In the genomic region with DNA sequence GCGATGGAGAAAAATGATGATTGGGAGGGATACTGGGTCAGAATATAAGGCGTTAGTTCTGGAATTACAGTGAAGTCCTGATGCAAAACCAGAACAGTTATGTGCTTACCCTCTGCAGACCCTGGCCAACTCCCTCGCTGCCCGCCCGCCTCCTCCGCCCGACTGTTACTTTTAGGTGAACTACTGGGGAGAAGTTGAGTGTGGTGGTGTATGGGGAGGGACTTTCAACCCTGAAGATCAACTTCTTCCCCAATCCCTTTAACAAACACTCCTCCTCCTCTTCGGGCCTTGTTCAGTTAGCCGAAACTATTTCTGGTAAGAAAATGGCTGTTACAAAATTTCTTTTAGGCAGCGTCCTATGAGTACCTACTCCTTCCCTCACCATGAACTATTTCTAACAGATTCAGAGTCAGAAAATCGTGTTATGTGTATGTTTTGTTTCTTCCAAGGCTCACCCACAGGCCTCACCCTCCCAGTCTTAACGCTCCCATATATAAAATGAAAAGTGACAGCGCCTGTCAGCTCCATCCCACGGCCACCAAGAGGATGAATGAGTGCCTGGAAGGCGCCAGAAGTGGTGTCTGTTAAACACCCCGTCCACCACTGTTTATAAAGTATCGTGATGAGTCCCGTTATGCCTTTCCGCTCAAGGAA, we compare ENCODE assay signal across 1 cellular context.
TF ChIP-seq lines count a peak whose summit lies in the region.

No MANE protein-coding gene starts in this region.

TF ChIP-seq in HepG2, 621 proteins besides CTCF, POLR2A, EP300 and RAD21 (continued from another document and continues in another):
- TF ChIP-seq, protein P1, sequence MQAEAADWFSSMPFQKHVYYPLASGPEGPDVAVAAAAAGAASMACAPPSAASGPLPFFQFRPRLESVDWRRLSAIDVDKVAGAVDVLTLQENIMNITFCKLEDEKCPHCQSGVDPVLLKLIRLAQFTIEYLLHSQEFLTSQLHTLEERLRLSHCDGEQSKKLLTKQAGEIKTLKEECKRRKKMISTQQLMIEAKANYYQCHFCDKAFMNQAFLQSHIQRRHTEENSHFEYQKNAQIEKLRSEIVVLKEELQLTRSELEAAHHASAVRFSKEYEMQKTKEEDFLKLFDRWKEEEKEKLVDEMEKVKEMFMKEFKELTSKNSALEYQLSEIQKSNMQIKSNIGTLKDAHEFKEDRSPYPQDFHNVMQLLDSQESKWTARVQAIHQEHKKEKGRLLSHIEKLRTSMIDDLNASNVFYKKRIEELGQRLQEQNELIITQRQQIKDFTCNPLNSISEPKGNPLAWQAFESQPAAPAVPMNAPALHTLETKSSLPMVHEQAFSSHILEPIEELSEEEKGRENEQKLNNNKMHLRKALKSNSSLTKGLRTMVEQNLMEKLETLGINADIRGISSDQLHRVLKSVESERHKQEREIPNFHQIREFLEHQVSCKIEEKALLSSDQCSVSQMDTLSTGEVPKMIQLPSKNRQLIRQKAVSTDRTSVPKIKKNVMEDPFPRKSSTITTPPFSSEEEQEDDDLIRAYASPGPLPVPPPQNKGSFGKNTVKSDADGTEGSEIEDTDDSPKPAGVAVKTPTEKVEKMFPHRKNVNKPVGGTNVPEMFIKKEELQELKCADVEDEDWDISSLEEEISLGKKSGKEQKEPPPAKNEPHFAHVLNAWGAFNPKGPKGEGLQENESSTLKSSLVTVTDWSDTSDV (CRISPR knock-in tag; IDR thresholded peaks at IDR 0.05) = peak; percentile 49; the same call in 1 of the 2 replicates
- peak; percentile 23; the same call in 1 of the 2 replicates for TF ChIP-seq ELF4 (CRISPR knock-in tag; IDR thresholded peaks at IDR 0.05; ENCODE audit: borderline replicate concordance)
- 0 out of 2 replicates have a peak, but pooled peaks have one; percentile 49 for TF ChIP-seq ARNTL (CRISPR knock-in tag; IDR thresholded peaks at IDR 0.05)
- no peak for TF ChIP-seq SUZ12 (IDR thresholded peaks at IDR 0.05; ENCODE audit: low read depth, low read length)
- TF ChIP-seq ZNF510 (CRISPR knock-in tag; IDR thresholded peaks at IDR 0.05; ENCODE audit: low read depth) = 0 out of 2 replicates have a peak, but pooled peaks have one; percentile 17
- TF ChIP-seq MTF2 (CRISPR knock-in tag; IDR thresholded peaks at IDR 0.05; ENCODE audit: borderline replicate concordance) = no peak
- TF ChIP-seq, protein P2, sequence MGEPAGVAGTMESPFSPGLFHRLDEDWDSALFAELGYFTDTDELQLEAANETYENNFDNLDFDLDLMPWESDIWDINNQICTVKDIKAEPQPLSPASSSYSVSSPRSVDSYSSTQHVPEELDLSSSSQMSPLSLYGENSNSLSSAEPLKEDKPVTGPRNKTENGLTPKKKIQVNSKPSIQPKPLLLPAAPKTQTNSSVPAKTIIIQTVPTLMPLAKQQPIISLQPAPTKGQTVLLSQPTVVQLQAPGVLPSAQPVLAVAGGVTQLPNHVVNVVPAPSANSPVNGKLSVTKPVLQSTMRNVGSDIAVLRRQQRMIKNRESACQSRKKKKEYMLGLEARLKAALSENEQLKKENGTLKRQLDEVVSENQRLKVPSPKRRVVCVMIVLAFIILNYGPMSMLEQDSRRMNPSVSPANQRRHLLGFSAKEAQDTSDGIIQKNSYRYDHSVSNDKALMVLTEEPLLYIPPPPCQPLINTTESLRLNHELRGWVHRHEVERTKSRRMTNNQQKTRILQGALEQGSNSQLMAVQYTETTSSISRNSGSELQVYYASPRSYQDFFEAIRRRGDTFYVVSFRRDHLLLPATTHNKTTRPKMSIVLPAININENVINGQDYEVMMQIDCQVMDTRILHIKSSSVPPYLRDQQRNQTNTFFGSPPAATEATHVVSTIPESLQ (CRISPR knock-in tag; conservative IDR thresholded peaks at IDR 0.05) = no peak
- 0 out of 2 replicates have a peak, but pooled peaks have one; percentile 40 for TF ChIP-seq ZNF354B (CRISPR knock-in tag; IDR thresholded peaks at IDR 0.05)
- 0 out of 2 replicates have a peak, but pooled peaks have one; percentile 27 for TF ChIP-seq REPIN1 (CRISPR knock-in tag; IDR thresholded peaks at IDR 0.05; ENCODE audit: borderline replicate concordance, low read depth)
- TF ChIP-seq, protein P3, sequence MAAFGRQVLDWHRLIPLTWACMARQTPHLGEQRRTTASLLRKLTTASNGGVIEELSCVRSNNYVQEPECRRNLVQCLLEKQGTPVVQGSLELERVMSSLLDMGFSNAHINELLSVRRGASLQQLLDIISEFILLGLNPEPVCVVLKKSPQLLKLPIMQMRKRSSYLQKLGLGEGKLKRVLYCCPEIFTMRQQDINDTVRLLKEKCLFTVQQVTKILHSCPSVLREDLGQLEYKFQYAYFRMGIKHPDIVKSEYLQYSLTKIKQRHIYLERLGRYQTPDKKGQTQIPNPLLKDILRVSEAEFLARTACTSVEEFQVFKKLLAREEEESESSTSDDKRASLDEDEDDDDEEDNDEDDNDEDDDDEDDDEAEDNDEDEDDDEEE (CRISPR knock-in tag; IDR thresholded peaks at IDR 0.05) = no peak; the same call in 1 of the 2 replicates
- TF ChIP-seq SAFB2 (CRISPR knock-in tag; IDR thresholded peaks at IDR 0.05; ENCODE audit: borderline replicate concordance, low read depth) = 0 out of 2 replicates have a peak, but pooled peaks have one; percentile 3
- TF ChIP-seq ZNF329 (CRISPR knock-in tag; IDR thresholded peaks at IDR 0.05; ENCODE audit: low read depth) = 0 out of 2 replicates have a peak, but pooled peaks have one; percentile 39
- 0 out of 2 replicates have a peak, but pooled peaks have one; percentile 22 for TF ChIP-seq ZNF598 (CRISPR knock-in tag; IDR thresholded peaks at IDR 0.05; ENCODE audit: borderline replicate concordance)
- TF ChIP-seq TOPORS (CRISPR knock-in tag; IDR thresholded peaks at IDR 0.05) = peak; percentile 28; the same call in 1 of the 2 replicates
- TF ChIP-seq, protein P4, sequence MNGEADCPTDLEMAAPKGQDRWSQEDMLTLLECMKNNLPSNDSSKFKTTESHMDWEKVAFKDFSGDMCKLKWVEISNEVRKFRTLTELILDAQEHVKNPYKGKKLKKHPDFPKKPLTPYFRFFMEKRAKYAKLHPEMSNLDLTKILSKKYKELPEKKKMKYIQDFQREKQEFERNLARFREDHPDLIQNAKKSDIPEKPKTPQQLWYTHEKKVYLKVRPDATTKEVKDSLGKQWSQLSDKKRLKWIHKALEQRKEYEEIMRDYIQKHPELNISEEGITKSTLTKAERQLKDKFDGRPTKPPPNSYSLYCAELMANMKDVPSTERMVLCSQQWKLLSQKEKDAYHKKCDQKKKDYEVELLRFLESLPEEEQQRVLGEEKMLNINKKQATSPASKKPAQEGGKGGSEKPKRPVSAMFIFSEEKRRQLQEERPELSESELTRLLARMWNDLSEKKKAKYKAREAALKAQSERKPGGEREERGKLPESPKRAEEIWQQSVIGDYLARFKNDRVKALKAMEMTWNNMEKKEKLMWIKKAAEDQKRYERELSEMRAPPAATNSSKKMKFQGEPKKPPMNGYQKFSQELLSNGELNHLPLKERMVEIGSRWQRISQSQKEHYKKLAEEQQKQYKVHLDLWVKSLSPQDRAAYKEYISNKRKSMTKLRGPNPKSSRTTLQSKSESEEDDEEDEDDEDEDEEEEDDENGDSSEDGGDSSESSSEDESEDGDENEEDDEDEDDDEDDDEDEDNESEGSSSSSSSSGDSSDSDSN (CRISPR knock-in tag; IDR thresholded peaks at IDR 0.05) = no peak
- TF ChIP-seq ZKSCAN1 (IDR thresholded peaks at IDR 0.05; ENCODE audit: low read length) = no peak
- TF ChIP-seq, protein P5, sequence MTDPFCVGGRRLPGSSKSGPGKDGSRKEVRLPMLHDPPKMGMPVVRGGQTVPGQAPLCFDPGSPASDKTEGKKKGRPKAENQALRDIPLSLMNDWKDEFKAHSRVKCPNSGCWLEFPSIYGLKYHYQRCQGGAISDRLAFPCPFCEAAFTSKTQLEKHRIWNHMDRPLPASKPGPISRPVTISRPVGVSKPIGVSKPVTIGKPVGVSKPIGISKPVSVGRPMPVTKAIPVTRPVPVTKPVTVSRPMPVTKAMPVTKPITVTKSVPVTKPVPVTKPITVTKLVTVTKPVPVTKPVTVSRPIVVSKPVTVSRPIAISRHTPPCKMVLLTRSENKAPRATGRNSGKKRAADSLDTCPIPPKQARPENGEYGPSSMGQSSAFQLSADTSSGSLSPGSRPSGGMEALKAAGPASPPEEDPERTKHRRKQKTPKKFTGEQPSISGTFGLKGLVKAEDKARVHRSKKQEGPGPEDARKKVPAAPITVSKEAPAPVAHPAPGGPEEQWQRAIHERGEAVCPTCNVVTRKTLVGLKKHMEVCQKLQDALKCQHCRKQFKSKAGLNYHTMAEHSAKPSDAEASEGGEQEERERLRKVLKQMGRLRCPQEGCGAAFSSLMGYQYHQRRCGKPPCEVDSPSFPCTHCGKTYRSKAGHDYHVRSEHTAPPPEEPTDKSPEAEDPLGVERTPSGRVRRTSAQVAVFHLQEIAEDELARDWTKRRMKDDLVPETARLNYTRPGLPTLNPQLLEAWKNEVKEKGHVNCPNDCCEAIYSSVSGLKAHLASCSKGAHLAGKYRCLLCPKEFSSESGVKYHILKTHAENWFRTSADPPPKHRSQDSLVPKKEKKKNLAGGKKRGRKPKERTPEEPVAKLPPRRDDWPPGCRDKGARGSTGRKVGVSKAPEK (CRISPR knock-in tag; IDR thresholded peaks at IDR 0.05; ENCODE audit: borderline replicate concordance) = no peak
- peak; percentile 8; the same call in 1 of the 2 replicates for TF ChIP-seq ZBTB1 (CRISPR knock-in tag; IDR thresholded peaks at IDR 0.05; ENCODE audit: borderline replicate concordance)
- peak; percentile 56; the same call in 1 of the 2 replicates for TF ChIP-seq ZBTB8A (CRISPR knock-in tag; IDR thresholded peaks at IDR 0.05; ENCODE audit: borderline replicate concordance, low read depth)
- peak; percentile 17; the same call in 1 of the 2 replicates for TF ChIP-seq NCOA1 (CRISPR knock-in tag; IDR thresholded peaks at IDR 0.05)
- TF ChIP-seq ZNF709 (CRISPR knock-in tag; IDR thresholded peaks at IDR 0.05) = 0 out of 2 replicates have a peak, but pooled peaks have one; percentile 22
- TF ChIP-seq PCBP2 (optimal IDR thresholded peaks at IDR 0.05; ENCODE audit: low read depth, low read length, poor library complexity, severe bottlenecking) = peak; percentile 39
- TF ChIP-seq ZFP90 (CRISPR knock-in tag; IDR thresholded peaks at IDR 0.05; ENCODE audit: borderline replicate concordance) = peak; percentile 13; the same call in 1 of the 2 replicates
- TF ChIP-seq ZNF546 (CRISPR knock-in tag; conservative IDR thresholded peaks at IDR 0.05) = no peak
- no peak for TF ChIP-seq ZNF570 (CRISPR knock-in tag; IDR thresholded peaks at IDR 0.05; ENCODE audit: borderline replicate concordance)
- no peak for TF ChIP-seq ATF1 (CRISPR knock-in tag; IDR thresholded peaks at IDR 0.05)
- TF ChIP-seq, protein P6, sequence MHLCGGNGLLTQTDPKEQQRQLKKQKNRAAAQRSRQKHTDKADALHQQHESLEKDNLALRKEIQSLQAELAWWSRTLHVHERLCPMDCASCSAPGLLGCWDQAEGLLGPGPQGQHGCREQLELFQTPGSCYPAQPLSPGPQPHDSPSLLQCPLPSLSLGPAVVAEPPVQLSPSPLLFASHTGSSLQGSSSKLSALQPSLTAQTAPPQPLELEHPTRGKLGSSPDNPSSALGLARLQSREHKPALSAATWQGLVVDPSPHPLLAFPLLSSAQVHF (CRISPR knock-in tag; IDR thresholded peaks at IDR 0.05) = no peak; the same call in 1 of the 2 replicates
- TF ChIP-seq, protein P7, sequence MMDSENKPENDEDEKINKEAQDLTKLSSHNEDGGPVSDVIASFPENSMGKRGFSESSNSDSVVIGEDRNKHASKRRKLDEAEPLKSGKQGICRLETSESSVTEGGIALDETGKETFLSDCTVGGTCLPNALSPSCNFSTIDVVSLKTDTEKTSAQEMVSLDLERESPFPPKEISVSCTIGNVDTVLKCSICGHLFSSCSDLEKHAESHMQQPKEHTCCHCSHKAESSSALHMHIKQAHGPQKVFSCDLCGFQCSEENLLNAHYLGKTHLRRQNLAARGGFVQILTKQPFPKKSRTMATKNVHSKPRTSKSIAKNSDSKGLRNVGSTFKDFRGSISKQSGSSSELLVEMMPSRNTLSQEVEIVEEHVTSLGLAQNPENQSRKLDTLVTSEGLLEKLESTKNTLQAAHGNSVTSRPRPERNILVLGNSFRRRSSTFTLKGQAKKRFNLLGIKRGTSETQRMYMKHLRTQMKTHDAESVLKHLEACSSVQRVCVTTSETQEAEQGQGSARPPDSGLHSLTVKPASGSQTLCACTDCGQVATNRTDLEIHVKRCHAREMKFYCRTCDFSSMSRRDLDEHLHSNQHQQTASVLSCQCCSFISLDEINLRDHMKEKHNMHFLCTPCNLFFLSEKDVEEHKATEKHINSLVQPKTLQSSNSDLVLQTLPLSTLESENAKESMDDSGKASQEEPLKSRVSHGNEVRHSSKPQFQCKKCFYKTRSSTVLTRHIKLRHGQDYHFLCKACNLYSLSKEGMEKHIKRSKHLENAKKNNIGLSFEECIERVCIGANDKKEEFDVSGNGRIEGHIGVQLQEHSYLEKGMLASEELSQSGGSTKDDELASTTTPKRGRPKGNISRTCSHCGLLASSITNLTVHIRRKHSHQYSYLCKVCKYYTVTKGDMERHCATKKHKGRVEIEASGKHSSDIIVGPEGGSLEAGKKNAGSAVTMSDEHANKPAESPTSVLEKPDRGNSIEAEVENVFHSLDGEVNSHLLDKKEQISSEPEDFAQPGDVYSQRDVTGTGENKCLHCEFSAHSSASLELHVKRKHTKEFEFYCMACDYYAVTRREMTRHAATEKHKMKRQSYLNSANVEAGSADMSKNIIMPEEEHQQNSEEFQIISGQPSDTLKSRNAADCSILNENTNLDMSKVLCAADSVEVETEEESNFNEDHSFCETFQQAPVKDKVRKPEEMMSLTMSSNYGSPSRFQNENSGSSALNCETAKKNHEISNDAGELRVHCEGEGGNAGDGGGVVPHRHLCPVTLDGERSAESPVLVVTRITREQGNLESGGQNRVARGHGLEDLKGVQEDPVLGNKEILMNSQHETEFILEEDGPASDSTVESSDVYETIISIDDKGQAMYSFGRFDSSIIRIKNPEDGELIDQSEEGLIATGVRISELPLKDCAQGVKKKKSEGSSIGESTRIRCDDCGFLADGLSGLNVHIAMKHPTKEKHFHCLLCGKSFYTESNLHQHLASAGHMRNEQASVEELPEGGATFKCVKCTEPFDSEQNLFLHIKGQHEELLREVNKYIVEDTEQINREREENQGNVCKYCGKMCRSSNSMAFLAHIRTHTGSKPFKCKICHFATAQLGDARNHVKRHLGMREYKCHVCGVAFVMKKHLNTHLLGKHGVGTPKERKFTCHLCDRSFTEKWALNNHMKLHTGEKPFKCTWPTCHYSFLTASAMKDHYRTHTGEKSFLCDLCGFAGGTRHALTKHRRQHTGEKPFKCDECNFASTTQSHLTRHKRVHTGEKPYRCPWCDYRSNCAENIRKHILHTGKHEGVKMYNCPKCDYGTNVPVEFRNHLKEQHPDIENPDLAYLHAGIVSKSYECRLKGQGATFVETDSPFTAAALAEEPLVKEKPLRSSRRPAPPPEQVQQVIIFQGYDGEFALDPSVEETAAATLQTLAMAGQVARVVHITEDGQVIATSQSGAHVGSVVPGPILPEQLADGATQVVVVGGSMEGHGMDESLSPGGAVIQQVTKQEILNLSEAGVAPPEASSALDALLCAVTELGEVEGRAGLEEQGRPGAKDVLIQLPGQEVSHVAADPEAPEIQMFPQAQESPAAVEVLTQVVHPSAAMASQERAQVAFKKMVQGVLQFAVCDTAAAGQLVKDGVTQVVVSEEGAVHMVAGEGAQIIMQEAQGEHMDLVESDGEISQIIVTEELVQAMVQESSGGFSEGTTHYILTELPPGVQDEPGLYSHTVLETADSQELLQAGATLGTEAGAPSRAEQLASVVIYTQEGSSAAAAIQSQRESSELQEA (CRISPR knock-in tag; IDR thresholded peaks at IDR 0.05; ENCODE audit: not compliant biosample characterization) = no peak
- 0 out of 2 replicates have a peak, but pooled peaks have one; percentile 38 for TF ChIP-seq ZNF556 (CRISPR knock-in tag; IDR thresholded peaks at IDR 0.05; ENCODE audit: borderline replicate concordance)
- TF ChIP-seq ZNF761 (CRISPR knock-in tag; conservative IDR thresholded peaks at IDR 0.05) = 0 out of 2 replicates have a peak, but pooled peaks have one; percentile 29
- TF ChIP-seq NCOR1 (IDR thresholded peaks at IDR 0.05; ENCODE audit: borderline replicate concordance, low read length) = no peak
